Comparison of ENCODE assay signal across 11 cellular contexts in the genomic region with DNA sequence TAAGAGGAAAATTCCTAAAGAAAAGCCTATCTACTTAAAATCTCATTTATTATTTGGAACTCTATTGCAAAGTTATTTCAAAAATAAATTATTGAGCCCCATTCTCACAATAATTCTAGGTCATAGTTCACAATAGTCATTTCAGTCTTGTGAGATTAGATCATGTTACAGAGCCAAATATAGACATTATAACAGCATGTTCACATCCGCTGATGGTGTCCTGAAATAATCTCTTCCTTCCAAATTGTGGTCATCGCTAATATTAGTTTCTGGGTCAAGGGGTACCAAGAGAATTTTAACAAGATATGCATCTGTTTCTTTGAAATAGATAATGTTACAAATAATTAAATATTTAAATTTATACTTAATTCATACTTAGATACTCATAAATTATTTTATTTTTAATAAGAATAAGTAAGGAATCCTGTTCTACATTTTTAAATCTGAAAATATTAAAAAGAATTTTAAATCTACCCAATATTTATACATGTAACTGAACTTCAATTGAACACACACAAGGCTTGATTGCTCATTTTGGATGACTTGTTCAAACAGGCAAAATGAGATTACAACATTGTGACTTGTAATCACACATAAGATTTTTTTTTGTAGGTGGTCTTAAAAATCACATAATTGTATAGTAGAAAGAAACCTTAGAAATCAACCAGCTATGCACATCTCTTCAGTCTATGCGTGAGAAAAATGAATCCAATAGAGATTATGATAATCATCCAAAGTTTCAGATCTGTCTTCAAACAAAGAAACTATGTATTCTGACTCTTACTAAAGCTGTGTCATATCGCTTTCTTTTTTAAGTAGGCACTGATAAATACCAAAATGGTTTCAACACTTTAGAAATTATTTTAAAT. TPM values are rescaled to one million over a fixed set of nuclear protein-coding genes. Genes with fewer than 3 reads are reported as not detected.
DNase-seq lines count a peak whose midpoint lies in the region; ATAC-seq, FAIRE-seq and TF ChIP-seq lines count a peak whose summit lies in the region.
"Had no signal": no experiment of that assay in that cellular context is flagged by ENCODE, and none has a peak within 500 bp of the region (broad histone marks: within the 10 kb centered on the region; RNA-seq: fewer than 3 reads in every experiment).

No MANE protein-coding gene starts in this region.

- H3K36me3 ChIP-seq in keratinocyte (ENCODE audit: control insufficient read depth in 2 of 2, extremely low read depth in 1 of 2, insufficient read depth in 2 of 2, low read length in 2 of 2) (no peaks in the 10 kb centered on the region), subcutaneous abdominal adipose tissue (ENCODE audit: control insufficient read depth in 5 of 5, insufficient read depth in 5 of 5, low read length in 5 of 5) (no peaks in the 10 kb centered on the region)
- H3K36me3 ChIP-seq: colonic mucosa had no signal

- peaks cover 25% of the 10 kb centered on the region for H3K4me1 ChIP-seq in keratinocyte (ENCODE audit: control insufficient read depth, extremely low read depth, insufficient read depth, low read length)
- H3K4me1 ChIP-seq in subcutaneous abdominal adipose tissue (ENCODE audit: control insufficient read depth in 5 of 5, insufficient read depth in 5 of 5, low read length in 5 of 5), result peaks cover 0 to 22% (median 7%) of the 10 kb centered on the region in 5 donors
- H3K4me1 ChIP-seq: colonic mucosa had no signal

- H4K20me1 ChIP-seq in keratinocyte (ENCODE audit: control insufficient read depth, extremely low read depth, insufficient read depth, low read length), result no peaks in the 10 kb centered on the region

- dilution Hi-C loops in keratinocyte (cut with MboI; ENCODE audit: extremely low pct_ligation_motif_present, low sequenced_read_pairs), result no loop called here

- H3K4me3 ChIP-seq in choroid plexus epithelial cell (ENCODE audit: low read depth, low read length), result no peak overlapping the region
- H3K4me3 ChIP-seq in keratinocyte (ENCODE audit: control insufficient read depth in 2 of 3, extremely low read depth in 1 of 3, insufficient read depth in 2 of 3, low read depth in 1 of 3, low read length in 3 of 3), result peak overlapping the region in 2 of 3 experiments; percentile 20 to 32
- no peak overlapping the region for H3K4me3 ChIP-seq in subcutaneous abdominal adipose tissue (ENCODE audit: low read depth in 1 of 5, low read length in 5 of 5)
- H3K4me3 ChIP-seq: colonic mucosa had no signal

- H3K9ac ChIP-seq in keratinocyte (ENCODE audit: control insufficient read depth, extremely low read depth, insufficient read depth, low read length), result peak overlapping the region; percentile 75
- H3K9ac ChIP-seq in subcutaneous abdominal adipose tissue (ENCODE audit: low read length in 5 of 5), result peak overlapping the region in 3 of 5 donors; percentile 6 to 51 (median 45)

- H3K27ac ChIP-seq in keratinocyte (ENCODE audit: control insufficient read depth, insufficient read depth, low read length), result peak overlapping the region; percentile 95
- H3K27ac ChIP-seq in subcutaneous abdominal adipose tissue (ENCODE audit: low read depth, low read length), result peak overlapping the region; percentile 90
- H3K27ac ChIP-seq: colonic mucosa had no signal

- H3K9me1 ChIP-seq in keratinocyte (ENCODE audit: control insufficient read depth, extremely low read depth, insufficient read depth, low read length), result no peaks in the 10 kb centered on the region

- DNase-seq in M059J (ENCODE audit: low read depth), result peak; percentile 60
- peak; percentile 94 for DNase-seq in choroid plexus epithelial cell (ENCODE audit: low read depth)
- no peak for DNase-seq in keratinocyte (ENCODE audit: low read depth, low spot score)
- no peak for DNase-seq in NCI-H2029 treated with DMSO at 0.1 percent for 48 hours (lab: John Stamatoyannopoulos, UW)
- DNase-seq in G401 (ENCODE audit: low spot score), result no peak
- DNase-seq in Kasumi-1 (lab: John Stamatoyannopoulos, UW), result no peak
- DNase-seq: activated T-cell treated with anti-CD3 and anti-CD28 coated beads, Interleukin-2, amount 50 U/mL, for 72 hours; colonic mucosa; NCI-H748 treated with DMSO at 0.1 percent for 48 hours had no signal

- no peak for ATAC-seq in HG02763 (IDR thresholded peaks at IDR 0.05; ENCODE audit: unreplicated experiment)
- ATAC-seq: activated T-cell treated with anti-CD3 and anti-CD28 coated beads, Interleukin-2, amount 50 U/mL, for 72 hours had no signal

- H3K4me2 ChIP-seq in keratinocyte (ENCODE audit: control insufficient read depth, extremely low read depth, insufficient read depth, low read depth, low read length), result peak overlapping the region; percentile 84

- H2AFZ ChIP-seq in keratinocyte (ENCODE audit: control insufficient read depth, low read length), result peak overlapping the region; percentile 59

- FAIRE-seq in keratinocyte (lab: Jason Lieb, UNC), result no peak

- in situ Hi-C loops in G401 (cut with HindIII; ENCODE audit: low sequenced_read_pairs), result no loop called here

- no peaks in the 10 kb centered on the region for H3K79me2 ChIP-seq in keratinocyte (ENCODE audit: control insufficient read depth, insufficient read depth, low read length)

- H3K9me3 ChIP-seq in keratinocyte (ENCODE audit: control insufficient read depth, low read depth, low read length) (no peaks in the 10 kb centered on the region), subcutaneous abdominal adipose tissue (ENCODE audit: control insufficient read depth in 5 of 5, low read length in 5 of 5) (no peaks in the 10 kb centered on the region)
- H3K9me3 ChIP-seq: colonic mucosa had no signal

- TF ChIP-seq CTCF in choroid plexus epithelial cell (conservative IDR thresholded peaks at IDR 0.05; ENCODE audit: low read depth, low read length), result no peak
- TF ChIP-seq CTCF in keratinocyte (optimal IDR thresholded peaks at IDR 0.05 in 1 of 3, IDR thresholded peaks at IDR 0.05 in 1 of 3, conservative IDR thresholded peaks at IDR 0.05 in 1 of 3; ENCODE audit: extremely low read depth in 1 of 3, insufficient read depth in 2 of 3, low read length in 3 of 3), result no peak

- no peaks in the 10 kb centered on the region for H3K27me3 ChIP-seq in keratinocyte (ENCODE audit: control insufficient read depth, extremely low read depth, insufficient read depth, low read length)
- no peaks in the 10 kb centered on the region for H3K27me3 ChIP-seq in subcutaneous abdominal adipose tissue (ENCODE audit: control insufficient read depth in 5 of 5, insufficient read depth in 4 of 5, low read length in 5 of 5)
- H3K27me3 ChIP-seq: colonic mucosa had no signal

RNA-seq across cellular contexts. Expression of gene GNAT3, which starts 13.1 kb away (rescaled TPM):
- 0.12 and 1.6 TPM in 2 replicates for total RNA-seq in M059J (2014; rRNA removed; shearing (Covaris generic))
- polyA plus RNA-seq in keratinocyte, result not detected in 3 replicates
- not detected for polyA plus RNA-seq in keratinocyte (2011; ENCODE audit: low read depth)
- polyA plus RNA-seq in keratinocyte (2011; cell fraction: cytosol; rRNA removed), result not detected in 2 replicates
- polyA plus RNA-seq in keratinocyte (2011; cell fraction: nucleus; rRNA removed), result not detected in 2 replicates
- not detected in 2 replicates for polyA plus RNA-seq in keratinocyte (2012; ENCODE audit: low replicate concordance)
- not detected in 3 replicates for polyA minus RNA-seq in keratinocyte
- polyA minus RNA-seq in keratinocyte (2011; cell fraction: cytosol; rRNA and poly(A)+ RNA removed), result not detected
- polyA minus RNA-seq in keratinocyte (2011; cell fraction: nucleus; rRNA and poly(A)+ RNA removed), result not detected in 2 replicates
- not detected in 2 replicates for total RNA-seq in G401 (2014; rRNA removed; shearing (Covaris generic))
- total RNA-seq: activated T-cell treated with anti-CD3 and anti-CD28 coated beads, Interleukin-2, amount 50 U/mL, for 72 hours; colonic mucosa had no signal

Comparison
In these comparisons a context has a peak if more than half of its experiments do, and no peak if none do; other contexts are left out.
1. DNase-seq: peak in M059J (single experiment) and choroid plexus epithelial cell (single experiment); none in keratinocyte (single experiment), NCI-H2029 treated with DMSO at 0.1 percent for 48 hours (single experiment), G401 (single experiment) and Kasumi-1 (0 of 2).
2. H3K4me3 ChIP-seq: peak in keratinocyte (2 of 3); none in choroid plexus epithelial cell (single experiment) and subcutaneous abdominal adipose tissue (0 of 5).